Comparison of ENCODE assay signal across 8 cellular contexts in the genomic region with DNA sequence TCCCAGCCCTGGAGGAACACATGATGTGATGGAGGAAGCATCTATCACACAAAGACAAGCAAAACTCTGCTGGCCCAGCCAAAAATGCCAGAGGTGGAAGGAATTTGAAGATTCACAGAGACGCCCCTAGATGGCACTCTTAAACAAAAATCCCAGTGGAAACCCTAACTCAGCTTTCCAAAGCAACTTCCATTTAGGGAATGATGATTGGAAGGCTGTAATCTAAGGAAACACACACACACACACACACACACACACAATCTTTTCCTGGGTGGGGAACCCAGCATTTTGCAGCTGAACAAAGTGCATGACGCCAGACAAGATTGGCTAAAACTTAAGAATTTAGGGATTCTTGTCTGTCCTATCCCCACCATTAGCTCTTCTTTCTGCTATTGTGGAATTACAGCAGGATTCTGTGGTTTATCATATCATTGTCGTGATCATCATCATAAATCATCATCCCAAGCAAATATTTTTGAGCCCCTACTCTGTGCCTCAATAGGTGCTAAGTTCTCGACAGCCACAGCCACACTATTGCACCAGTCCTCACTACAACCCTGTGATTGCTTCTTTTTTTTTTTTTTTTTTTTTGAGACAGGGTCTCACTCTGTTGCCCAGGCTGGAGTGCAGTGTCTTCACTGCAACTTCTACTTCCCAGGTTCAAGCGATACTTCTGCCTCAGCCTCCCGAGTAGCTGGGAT. TPM values are rescaled to one million over a fixed set of nuclear protein-coding genes. Genes with fewer than 3 reads are reported as not detected.
A peak's percentile ranks its signal among the peaks of the same experiment; 100 is the strongest.
DNase-seq lines count a peak whose midpoint lies in the region; ATAC-seq and TF ChIP-seq lines count a peak whose summit lies in the region.

No MANE protein-coding gene starts in this region.

- intact Hi-C loops in activated CD4-positive, alpha-beta T cell treated with anti-CD3 and anti-CD28 coated beads for 36 hours (cut with DNase I, micrococcal nuclease) = loop anchor here (1.0 to 10.0 kb wide), 5 partner anchors 121 to 1158 kb away; partner anchors contain the start of gene CRYM (in 1 of the 2)

- H3K9me3 ChIP-seq in MG63 = no peaks in the 10 kb centered on the region; the same call in 1 of the 2 replicates

- H3K4me3 Mint-ChIP-seq in activated CD4-positive, alpha-beta T cell treated with anti-CD3 and anti-CD28 coated beads for 36 hours = no peak overlapping the region

- H3K27ac Mint-ChIP-seq in activated CD4-positive, alpha-beta T cell treated with anti-CD3 and anti-CD28 coated beads for 36 hours = no peak overlapping the region

- no peak overlapping the region for H3K4me3 ChIP-seq in MG63

- H3K27me3 Mint-ChIP-seq in activated CD4-positive, alpha-beta T cell treated with anti-CD3 and anti-CD28 coated beads for 36 hours = no peaks in the 10 kb centered on the region

- no peaks in the 10 kb centered on the region for H3K9me3 Mint-ChIP-seq in activated CD4-positive, alpha-beta T cell treated with anti-CD3 and anti-CD28 coated beads for 36 hours (ENCODE audit: low read depth)

- H3K36me3 ChIP-seq in MG63 = peaks cover 4% of the 10 kb centered on the region; the same call in 1 of the 2 replicates

- POLR2A ChIA-PET in activated CD4-positive, alpha-beta T cell treated with anti-CD3 and anti-CD28 coated beads for 36 hours (lab: Charles Lee) = no interaction called here

- H3K4me1 Mint-ChIP-seq in activated CD4-positive, alpha-beta T cell treated with anti-CD3 and anti-CD28 coated beads for 36 hours = peaks cover 20% of the 10 kb centered on the region

- no peaks in the 10 kb centered on the region for H3K27me3 ChIP-seq in MG63

- DNase-seq in activated CD4-positive, alpha-beta T cell treated with anti-CD3 and anti-CD28 coated beads for 36 hours = peak; percentile 36
- no peak for DNase-seq in activated CD4-positive, alpha-beta T cell treated with anti-CD3 and anti-CD28 coated beads for 48 hours
- DNase-seq in MG63 = peak; percentile 26
- DNase-seq in SHP77 treated with DMSO at 0.1 percent for 48 hours (lab: John Stamatoyannopoulos, UW) = peak; percentile 21
- DNase-seq in erythroblast (lab: John Stamatoyannopoulos, UW) = peak; percentile 38 to 67
- DNase-seq in mucosa of gallbladder (ENCODE audit: low spot score) = peak; percentile 52
- DNase-seq in stimulated activated CD4-positive, alpha-beta T cell treated with anti-CD3 and anti-CD28 coated beads, Interleukin-12 subunit alpha, Interleukin-12 subunit beta, amount 100 ng/mL, for 4 hours = no peak

- no peaks in the 10 kb centered on the region for H3K36me3 Mint-ChIP-seq in activated CD4-positive, alpha-beta T cell treated with anti-CD3 and anti-CD28 coated beads for 36 hours (ENCODE audit: low read depth)

- no peak for ATAC-seq in activated CD4-positive, alpha-beta T cell treated with anti-CD3 and anti-CD28 coated beads for 36 hours
- no peak for ATAC-seq in GM18517 (IDR thresholded peaks at IDR 0.05; ENCODE audit: unreplicated experiment)

- CTCF ChIA-PET in activated CD4-positive, alpha-beta T cell treated with anti-CD3 and anti-CD28 coated beads for 36 hours (lab: Charles Lee) = interaction anchor here (0.6 to 1.0 kb wide), 6 partner anchors 11 to 256 kb away, joined by 3 to 5 read pairs (median 3); partner anchors contain the start of gene LYRM1

- no peak for TF ChIP-seq POLR2A in erythroblast (IDR thresholded peaks at IDR 0.05; ENCODE audit: low read length)

RNA-seq across cellular contexts. Expression of gene LDAF1, which starts 1.6 kb away (rescaled TPM):
- total RNA-seq in activated CD4-positive, alpha-beta T cell treated with anti-CD3 and anti-CD28 coated beads for 36 hours = 10 to 100 TPM in 1 of 2 experiments, 1 to 10 TPM in 1; 7.2 to 11.7 TPM
- 24.3 and 40.6 TPM in 2 replicates for total RNA-seq in MG63 (2014; rRNA removed; shearing (Covaris generic); ENCODE audit: low replicate concordance)
- 61.5 TPM for total RNA-seq in mucosa of gallbladder

RNA-seq across cellular contexts. Expression of gene DNAH3, which starts 6.3 kb away (rescaled TPM):
- not detected for total RNA-seq in activated CD4-positive, alpha-beta T cell treated with anti-CD3 and anti-CD28 coated beads for 36 hours
- not detected in 2 replicates for total RNA-seq in MG63 (2014; rRNA removed; shearing (Covaris generic); ENCODE audit: low replicate concordance)
- 0.58 TPM for total RNA-seq in mucosa of gallbladder

RNA-seq across cellular contexts. Expression of gene ZP2, which starts 54.5 kb away (rescaled TPM):
- total RNA-seq in activated CD4-positive, alpha-beta T cell treated with anti-CD3 and anti-CD28 coated beads for 36 hours = not detected
- not detected in 2 replicates for total RNA-seq in MG63 (2014; rRNA removed; shearing (Covaris generic); ENCODE audit: low replicate concordance)
- 0.09 TPM for total RNA-seq in mucosa of gallbladder

Comparison
In these comparisons a context has a peak if more than half of its experiments do, and no peak if none do; other contexts are left out.
1. DNase-seq: peak in activated CD4-positive, alpha-beta T cell treated with anti-CD3 and anti-CD28 coated beads for 36 hours (single experiment), MG63 (single experiment), SHP77 treated with DMSO at 0.1 percent for 48 hours (single experiment), erythroblast (2 of 2) and mucosa of gallbladder (single experiment); none in activated CD4-positive, alpha-beta T cell treated with anti-CD3 and anti-CD28 coated beads for 48 hours (single experiment) and stimulated activated CD4-positive, alpha-beta T cell treated with anti-CD3 and anti-CD28 coated beads, Interleukin-12 subunit alpha, Interleukin-12 subunit beta, amount 100 ng/mL, for 4 hours (single experiment).